In the genomic region with DNA sequence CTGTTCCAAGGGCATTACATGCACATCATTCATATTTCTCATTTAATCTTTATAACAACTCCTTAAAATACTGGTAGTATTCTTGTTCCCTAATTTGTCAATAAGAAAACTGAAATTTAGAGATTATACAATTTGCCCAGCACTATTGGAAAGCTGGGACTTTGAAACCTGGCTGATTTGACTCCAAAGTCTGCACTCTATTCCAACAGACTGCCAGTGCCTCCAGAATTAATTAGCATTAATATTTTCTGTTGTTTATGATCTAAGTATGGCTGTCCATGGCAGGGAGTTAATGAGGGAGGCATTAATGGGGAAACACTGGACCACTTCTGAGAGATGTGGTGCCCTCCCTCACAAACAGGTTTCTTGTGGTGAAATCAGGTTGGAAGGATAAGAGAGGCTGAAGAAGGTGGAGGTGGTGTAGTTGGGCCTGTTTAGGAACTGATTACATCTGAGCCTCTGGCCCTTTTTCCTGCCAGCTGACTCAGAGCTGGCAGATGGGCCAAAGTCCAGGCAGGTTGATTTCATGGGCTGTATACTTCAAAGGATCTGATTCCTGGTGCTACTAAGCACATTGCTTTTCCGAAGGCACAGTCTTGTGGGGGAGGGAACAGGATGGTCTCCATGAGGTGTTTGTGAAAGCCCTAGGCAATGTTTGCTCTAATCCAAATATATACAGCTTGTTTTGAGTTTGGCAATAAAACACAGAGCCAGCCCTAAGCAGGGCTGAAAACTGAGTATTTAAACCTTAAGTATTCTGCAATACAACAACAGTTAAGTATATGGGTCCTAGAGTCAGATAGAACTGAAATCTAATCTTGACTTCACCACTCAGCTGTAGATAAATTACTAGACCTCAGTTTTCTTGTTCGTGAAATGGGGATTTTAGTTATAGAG, we compare ENCODE assay signal across 1 cellular context.
TF ChIP-seq lines count a peak whose summit lies in the region.

No MANE protein-coding gene starts in this region.

TF ChIP-seq in HepG2, 621 proteins besides CTCF, POLR2A, EP300 and RAD21 (continued from another document):
- TF ChIP-seq, protein P1, sequence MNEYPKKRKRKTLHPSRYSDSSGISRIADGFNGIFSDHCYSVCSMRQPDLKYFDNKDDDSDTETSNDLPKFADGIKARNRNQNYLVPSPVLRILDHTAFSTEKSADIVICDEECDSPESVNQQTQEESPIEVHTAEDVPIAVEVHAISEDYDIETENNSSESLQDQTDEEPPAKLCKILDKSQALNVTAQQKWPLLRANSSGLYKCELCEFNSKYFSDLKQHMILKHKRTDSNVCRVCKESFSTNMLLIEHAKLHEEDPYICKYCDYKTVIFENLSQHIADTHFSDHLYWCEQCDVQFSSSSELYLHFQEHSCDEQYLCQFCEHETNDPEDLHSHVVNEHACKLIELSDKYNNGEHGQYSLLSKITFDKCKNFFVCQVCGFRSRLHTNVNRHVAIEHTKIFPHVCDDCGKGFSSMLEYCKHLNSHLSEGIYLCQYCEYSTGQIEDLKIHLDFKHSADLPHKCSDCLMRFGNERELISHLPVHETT (CRISPR knock-in tag; conservative IDR thresholded peaks at IDR 0.05): 0 out of 2 replicates have a peak, but pooled peaks have one; percentile 35
- TF ChIP-seq, protein P2, sequence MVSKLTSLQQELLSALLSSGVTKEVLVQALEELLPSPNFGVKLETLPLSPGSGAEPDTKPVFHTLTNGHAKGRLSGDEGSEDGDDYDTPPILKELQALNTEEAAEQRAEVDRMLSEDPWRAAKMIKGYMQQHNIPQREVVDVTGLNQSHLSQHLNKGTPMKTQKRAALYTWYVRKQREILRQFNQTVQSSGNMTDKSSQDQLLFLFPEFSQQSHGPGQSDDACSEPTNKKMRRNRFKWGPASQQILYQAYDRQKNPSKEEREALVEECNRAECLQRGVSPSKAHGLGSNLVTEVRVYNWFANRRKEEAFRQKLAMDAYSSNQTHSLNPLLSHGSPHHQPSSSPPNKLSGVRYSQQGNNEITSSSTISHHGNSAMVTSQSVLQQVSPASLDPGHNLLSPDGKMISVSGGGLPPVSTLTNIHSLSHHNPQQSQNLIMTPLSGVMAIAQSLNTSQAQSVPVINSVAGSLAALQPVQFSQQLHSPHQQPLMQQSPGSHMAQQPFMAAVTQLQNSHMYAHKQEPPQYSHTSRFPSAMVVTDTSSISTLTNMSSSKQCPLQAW (CRISPR knock-in tag; IDR thresholded peaks at IDR 0.05): peak; percentile 91
- TF ChIP-seq CREM (IDR thresholded peaks at IDR 0.05): peak; percentile 79
- TF ChIP-seq CREM (CRISPR knock-in tag; IDR thresholded peaks at IDR 0.05): no peak
